In genomic region chr11:44790211-44790610, GRCh38 we compare ENCODE assay signal across 23 cellular contexts.
"Had no signal": no experiment of that assay in that cellular context is flagged by ENCODE, and none has a peak within 500 bp of the region (broad histone marks: within the 10 kb centered on the region; RNA-seq: fewer than 3 reads in every experiment).

No MANE protein-coding gene starts in this region.

- H3K4me3 ChIP-seq: body of pancreas, esophagus muscularis mucosa, left ventricle myocardium inferior, pancreas, psoas muscle, right atrium auricular region, tibial artery, vagina had no signal

- H3K9me3 ChIP-seq: body of pancreas, esophagus muscularis mucosa, left ventricle myocardium inferior, pancreas, psoas muscle, right atrium auricular region, tibial artery, vagina had no signal

- H3K9me3 Mint-ChIP-seq: activated CD4-positive, alpha-beta memory T cell treated with anti-CD3 and anti-CD28 coated beads for 36 hours; activated naive CD4-positive, alpha-beta T cell treated with anti-CD3 and anti-CD28 coated beads, Interleukin-2, amount 10 ng/mL, durations not matched to agents 7 days and 5 days; activated T-cell treated with anti-CD3 and anti-CD28 coated beads, Interleukin-2, amount 50 U/mL, for 72 hours; mesothelial cell of epicardium; naive thymus-derived CD8-positive, alpha-beta T cell; stimulated activated naive CD8-positive, alpha-beta T cell treated with anti-CD3 and anti-CD28 coated beads, Interleukin-15, amount 100 ng/mL, for 72 hours had no signal

- H3K27ac Mint-ChIP-seq: activated CD4-positive, alpha-beta memory T cell treated with anti-CD3 and anti-CD28 coated beads for 36 hours; activated naive CD4-positive, alpha-beta T cell treated with anti-CD3 and anti-CD28 coated beads, Interleukin-2, amount 10 ng/mL, durations not matched to agents 7 days and 5 days; activated T-cell treated with anti-CD3 and anti-CD28 coated beads, Interleukin-2, amount 50 U/mL, for 72 hours; mesothelial cell of epicardium; stimulated activated naive CD8-positive, alpha-beta T cell treated with anti-CD3 and anti-CD28 coated beads, Interleukin-15, amount 100 ng/mL, for 72 hours; T-helper 17 cell had no signal

- H3K36me3 ChIP-seq: esophagus muscularis mucosa, left ventricle myocardium inferior, pancreas, right atrium auricular region, tibial artery, vagina had no signal

- H3K27me3 ChIP-seq: body of pancreas, esophagus muscularis mucosa, pancreas, right atrium auricular region, tibial artery, vagina had no signal

- H3K27ac ChIP-seq: body of pancreas, left ventricle myocardium inferior, pancreas, psoas muscle, right atrium auricular region, tibial artery, vagina had no signal

- FAIRE-seq: colon, frontal cortex, pancreas had no signal

- H3K4me3 Mint-ChIP-seq: activated CD4-positive, alpha-beta memory T cell treated with anti-CD3 and anti-CD28 coated beads for 36 hours; activated naive CD4-positive, alpha-beta T cell treated with anti-CD3 and anti-CD28 coated beads, Interleukin-2, amount 10 ng/mL, durations not matched to agents 7 days and 5 days; activated T-cell treated with anti-CD3 and anti-CD28 coated beads, Interleukin-2, amount 50 U/mL, for 72 hours; mesothelial cell of epicardium; naive thymus-derived CD8-positive, alpha-beta T cell; stimulated activated naive CD8-positive, alpha-beta T cell treated with anti-CD3 and anti-CD28 coated beads, Interleukin-15, amount 100 ng/mL, for 72 hours; T-helper 17 cell had no signal

- H3K4me1 ChIP-seq: body of pancreas, pancreas, psoas muscle, tibial artery, vagina had no signal

- H3K27me3 Mint-ChIP-seq: activated CD4-positive, alpha-beta memory T cell treated with anti-CD3 and anti-CD28 coated beads for 36 hours; activated naive CD4-positive, alpha-beta T cell treated with anti-CD3 and anti-CD28 coated beads, Interleukin-2, amount 10 ng/mL, durations not matched to agents 7 days and 5 days; stimulated activated naive CD8-positive, alpha-beta T cell treated with anti-CD3 and anti-CD28 coated beads, Interleukin-15, amount 100 ng/mL, for 72 hours; T-helper 17 cell had no signal

- H3K36me3 Mint-ChIP-seq: activated CD4-positive, alpha-beta memory T cell treated with anti-CD3 and anti-CD28 coated beads for 36 hours; activated naive CD4-positive, alpha-beta T cell treated with anti-CD3 and anti-CD28 coated beads, Interleukin-2, amount 10 ng/mL, durations not matched to agents 7 days and 5 days; mesothelial cell of epicardium; naive thymus-derived CD8-positive, alpha-beta T cell had no signal

- DNase-seq: activated CD4-positive, alpha-beta memory T cell treated with anti-CD3 and anti-CD28 coated beads for 36 hours; activated CD4-positive, alpha-beta T cell treated with anti-CD3 and anti-CD28 coated beads for 48 hours; activated effector memory CD4-positive, alpha-beta T cell treated with anti-CD3 and anti-CD28 coated beads, Interleukin-2, amount 50 U/mL, for 16 hours; activated naive CD4-positive, alpha-beta T cell treated with anti-CD3 and anti-CD28 coated beads, Interleukin-2, amount 10 ng/mL, durations not matched to agents 7 days and 5 days; activated T-cell treated with anti-CD3 and anti-CD28 coated beads, Interleukin-2, amount 50 U/mL, for 72 hours; body of pancreas; central memory CD4-positive, alpha-beta T cell; effector memory CD4-positive, alpha-beta T cell; hippocampal formation; left ventricle myocardium inferior; naive thymus-derived CD8-positive, alpha-beta T cell; pancreas; psoas muscle; stimulated activated CD4-positive, alpha-beta T cell treated with anti-CD3 and anti-CD28 coated beads, Interleukin-12 subunit alpha, Interleukin-12 subunit beta, amount 100 ng/mL, for 4 hours; stimulated activated naive CD8-positive, alpha-beta T cell treated with anti-CD3 and anti-CD28 coated beads, Interleukin-15, amount 100 ng/mL, for 72 hours; T-helper 17 cell had no signal
